Comparison of ENCODE assay signal across 1 cellular context in the genomic region with DNA sequence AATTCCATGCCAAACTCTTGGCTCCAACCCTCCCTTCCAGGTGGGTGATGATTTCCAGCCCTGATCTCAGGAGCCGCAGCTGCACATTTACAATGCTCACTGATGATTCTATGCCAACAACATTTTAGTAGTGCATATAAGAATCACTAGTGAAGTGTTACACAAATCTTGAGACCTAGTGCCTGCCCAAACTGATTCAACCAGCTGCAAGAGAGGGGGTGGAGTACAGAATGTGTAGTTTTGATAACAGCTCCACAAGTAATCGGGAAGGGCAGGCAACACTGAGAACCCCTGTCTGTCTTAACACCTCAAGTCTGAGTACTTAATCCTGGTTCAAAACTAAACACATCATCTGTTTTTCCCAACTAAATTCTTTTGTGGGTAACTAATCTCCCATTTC.
A peak's percentile ranks its signal among the peaks of the same experiment; 100 is the strongest.
TF ChIP-seq lines count a peak whose summit lies in the region.

No MANE protein-coding gene starts in this region.

TF ChIP-seq in K562, 482 proteins besides CTCF, POLR2A, EP300 and RAD21 (continued from another document and continues in another):
- TF ChIP-seq, protein P1, sequence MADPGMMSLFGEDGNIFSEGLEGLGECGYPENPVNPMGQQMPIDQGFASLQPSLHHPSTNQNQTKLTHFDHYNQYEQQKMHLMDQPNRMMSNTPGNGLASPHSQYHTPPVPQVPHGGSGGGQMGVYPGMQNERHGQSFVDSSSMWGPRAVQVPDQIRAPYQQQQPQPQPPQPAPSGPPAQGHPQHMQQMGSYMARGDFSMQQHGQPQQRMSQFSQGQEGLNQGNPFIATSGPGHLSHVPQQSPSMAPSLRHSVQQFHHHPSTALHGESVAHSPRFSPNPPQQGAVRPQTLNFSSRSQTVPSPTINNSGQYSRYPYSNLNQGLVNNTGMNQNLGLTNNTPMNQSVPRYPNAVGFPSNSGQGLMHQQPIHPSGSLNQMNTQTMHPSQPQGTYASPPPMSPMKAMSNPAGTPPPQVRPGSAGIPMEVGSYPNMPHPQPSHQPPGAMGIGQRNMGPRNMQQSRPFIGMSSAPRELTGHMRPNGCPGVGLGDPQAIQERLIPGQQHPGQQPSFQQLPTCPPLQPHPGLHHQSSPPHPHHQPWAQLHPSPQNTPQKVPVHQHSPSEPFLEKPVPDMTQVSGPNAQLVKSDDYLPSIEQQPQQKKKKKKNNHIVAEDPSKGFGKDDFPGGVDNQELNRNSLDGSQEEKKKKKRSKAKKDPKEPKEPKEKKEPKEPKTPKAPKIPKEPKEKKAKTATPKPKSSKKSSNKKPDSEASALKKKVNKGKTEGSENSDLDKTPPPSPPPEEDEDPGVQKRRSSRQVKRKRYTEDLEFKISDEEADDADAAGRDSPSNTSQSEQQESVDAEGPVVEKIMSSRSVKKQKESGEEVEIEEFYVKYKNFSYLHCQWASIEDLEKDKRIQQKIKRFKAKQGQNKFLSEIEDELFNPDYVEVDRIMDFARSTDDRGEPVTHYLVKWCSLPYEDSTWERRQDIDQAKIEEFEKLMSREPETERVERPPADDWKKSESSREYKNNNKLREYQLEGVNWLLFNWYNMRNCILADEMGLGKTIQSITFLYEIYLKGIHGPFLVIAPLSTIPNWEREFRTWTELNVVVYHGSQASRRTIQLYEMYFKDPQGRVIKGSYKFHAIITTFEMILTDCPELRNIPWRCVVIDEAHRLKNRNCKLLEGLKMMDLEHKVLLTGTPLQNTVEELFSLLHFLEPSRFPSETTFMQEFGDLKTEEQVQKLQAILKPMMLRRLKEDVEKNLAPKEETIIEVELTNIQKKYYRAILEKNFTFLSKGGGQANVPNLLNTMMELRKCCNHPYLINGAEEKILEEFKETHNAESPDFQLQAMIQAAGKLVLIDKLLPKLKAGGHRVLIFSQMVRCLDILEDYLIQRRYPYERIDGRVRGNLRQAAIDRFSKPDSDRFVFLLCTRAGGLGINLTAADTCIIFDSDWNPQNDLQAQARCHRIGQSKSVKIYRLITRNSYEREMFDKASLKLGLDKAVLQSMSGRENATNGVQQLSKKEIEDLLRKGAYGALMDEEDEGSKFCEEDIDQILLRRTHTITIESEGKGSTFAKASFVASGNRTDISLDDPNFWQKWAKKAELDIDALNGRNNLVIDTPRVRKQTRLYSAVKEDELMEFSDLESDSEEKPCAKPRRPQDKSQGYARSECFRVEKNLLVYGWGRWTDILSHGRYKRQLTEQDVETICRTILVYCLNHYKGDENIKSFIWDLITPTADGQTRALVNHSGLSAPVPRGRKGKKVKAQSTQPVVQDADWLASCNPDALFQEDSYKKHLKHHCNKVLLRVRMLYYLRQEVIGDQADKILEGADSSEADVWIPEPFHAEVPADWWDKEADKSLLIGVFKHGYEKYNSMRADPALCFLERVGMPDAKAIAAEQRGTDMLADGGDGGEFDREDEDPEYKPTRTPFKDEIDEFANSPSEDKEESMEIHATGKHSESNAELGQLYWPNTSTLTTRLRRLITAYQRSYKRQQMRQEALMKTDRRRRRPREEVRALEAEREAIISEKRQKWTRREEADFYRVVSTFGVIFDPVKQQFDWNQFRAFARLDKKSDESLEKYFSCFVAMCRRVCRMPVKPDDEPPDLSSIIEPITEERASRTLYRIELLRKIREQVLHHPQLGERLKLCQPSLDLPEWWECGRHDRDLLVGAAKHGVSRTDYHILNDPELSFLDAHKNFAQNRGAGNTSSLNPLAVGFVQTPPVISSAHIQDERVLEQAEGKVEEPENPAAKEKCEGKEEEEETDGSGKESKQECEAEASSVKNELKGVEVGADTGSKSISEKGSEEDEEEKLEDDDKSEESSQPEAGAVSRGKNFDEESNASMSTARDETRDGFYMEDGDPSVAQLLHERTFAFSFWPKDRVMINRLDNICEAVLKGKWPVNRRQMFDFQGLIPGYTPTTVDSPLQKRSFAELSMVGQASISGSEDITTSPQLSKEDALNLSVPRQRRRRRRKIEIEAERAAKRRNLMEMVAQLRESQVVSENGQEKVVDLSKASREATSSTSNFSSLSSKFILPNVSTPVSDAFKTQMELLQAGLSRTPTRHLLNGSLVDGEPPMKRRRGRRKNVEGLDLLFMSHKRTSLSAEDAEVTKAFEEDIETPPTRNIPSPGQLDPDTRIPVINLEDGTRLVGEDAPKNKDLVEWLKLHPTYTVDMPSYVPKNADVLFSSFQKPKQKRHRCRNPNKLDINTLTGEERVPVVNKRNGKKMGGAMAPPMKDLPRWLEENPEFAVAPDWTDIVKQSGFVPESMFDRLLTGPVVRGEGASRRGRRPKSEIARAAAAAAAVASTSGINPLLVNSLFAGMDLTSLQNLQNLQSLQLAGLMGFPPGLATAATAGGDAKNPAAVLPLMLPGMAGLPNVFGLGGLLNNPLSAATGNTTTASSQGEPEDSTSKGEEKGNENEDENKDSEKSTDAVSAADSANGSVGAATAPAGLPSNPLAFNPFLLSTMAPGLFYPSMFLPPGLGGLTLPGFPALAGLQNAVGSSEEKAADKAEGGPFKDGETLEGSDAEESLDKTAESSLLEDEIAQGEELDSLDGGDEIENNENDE (IDR thresholded peaks at IDR 0.05; ENCODE audit: low read depth, low read length) = no peak
- TF ChIP-seq KDM1A (IDR thresholded peaks at IDR 0.05) (peak in 1 of 2 experiments; percentile 41; a peak in 1 of 4 replicates), NRF1 (conservative IDR thresholded peaks at IDR 0.05 in 1 of 2, IDR thresholded peaks at IDR 0.05 in 1 of 2) (no peak), ZNF77 (CRISPR knock-in tag; IDR thresholded peaks at IDR 0.05) (no peak), NELFE (IDR thresholded peaks at IDR 0.05; ENCODE audit: insufficient read depth, insufficient read length) (no peak), MCM5 (IDR thresholded peaks at IDR 0.05; ENCODE audit: low read depth) (no peak), CXXC5 (CRISPR knock-in tag; IDR thresholded peaks at IDR 0.05) (no peak), FOXM1 (IDR thresholded peaks at IDR 0.05; ENCODE audit: low read depth) (peak; percentile 49), FOXM1 (CRISPR knock-in tag; IDR thresholded peaks at IDR 0.05; ENCODE audit: low read depth) (no peak), TRIM24 (IDR thresholded peaks at IDR 0.05) (peak; percentile 65 to 87; a peak in 2 of 4 replicates), ARID1B (IDR thresholded peaks at IDR 0.05) (peak; percentile 86), HDAC3 (IDR thresholded peaks at IDR 0.05; ENCODE audit: borderline replicate concordance, partially characterized antibody) (no peak), CC2D1A (IDR thresholded peaks at IDR 0.05) (no peak), ZNF778 (CRISPR knock-in tag; IDR thresholded peaks at IDR 0.05) (no peak), MAX (CRISPR knock-in tag; IDR thresholded peaks at IDR 0.05) (no peak), PBX2 (CRISPR knock-in tag; IDR thresholded peaks at IDR 0.05; ENCODE audit: low read depth) (no peak), PBX2 (tag; conservative IDR thresholded peaks at IDR 0.05; ENCODE audit: low read depth) (0 out of 2 replicates have a peak, but pooled peaks have one; percentile 10), USF2 (CRISPR knock-in tag; IDR thresholded peaks at IDR 0.05) (no peak), NCOA4 (IDR thresholded peaks at IDR 0.05; ENCODE audit: partially characterized antibody) (no peak), ZC3H11A (IDR thresholded peaks at IDR 0.05; ENCODE audit: low read depth, low read length) (no peak), ZNF57 (CRISPR knock-in tag; IDR thresholded peaks at IDR 0.05) (no peak), STAT5A (IDR thresholded peaks at IDR 0.05; ENCODE audit: borderline replicate concordance, low read length) (0 out of 2 replicates have a peak, but pooled peaks have one; percentile 54), PHF21A (IDR thresholded peaks at IDR 0.05; ENCODE audit: borderline replicate concordance, low read depth) (no peak), ZNF584 (CRISPR knock-in tag; IDR thresholded peaks at IDR 0.05; ENCODE audit: low read depth) (0 out of 2 replicates have a peak, but pooled peaks have one; percentile 49), PRMT5 (CRISPR knock-in tag; IDR thresholded peaks at IDR 0.05) (no peak), GABPA (tag; conservative IDR thresholded peaks at IDR 0.05; ENCODE audit: low read depth) (no peak), ZBTB7A (IDR thresholded peaks at IDR 0.05; ENCODE audit: borderline replicate concordance, control insufficient read depth, low read depth, low read length) (no peak), KLF10 (CRISPR knock-in tag; IDR thresholded peaks at IDR 0.05) (no peak), ZEB2 (IDR thresholded peaks at IDR 0.05) (no peak), TAL1 (IDR thresholded peaks at IDR 0.05) (peak; percentile 88), SNAPC5 (CRISPR knock-in tag; IDR thresholded peaks at IDR 0.05) (no peak), RB1 (IDR thresholded peaks at IDR 0.05; ENCODE audit: low read depth) (no peak), FUS (optimal IDR thresholded peaks at IDR 0.05; ENCODE audit: low read depth, low read length) (no peak), IRF2 (CRISPR knock-in tag; IDR thresholded peaks at IDR 0.05) (no peak)
- TF ChIP-seq, protein P2, sequence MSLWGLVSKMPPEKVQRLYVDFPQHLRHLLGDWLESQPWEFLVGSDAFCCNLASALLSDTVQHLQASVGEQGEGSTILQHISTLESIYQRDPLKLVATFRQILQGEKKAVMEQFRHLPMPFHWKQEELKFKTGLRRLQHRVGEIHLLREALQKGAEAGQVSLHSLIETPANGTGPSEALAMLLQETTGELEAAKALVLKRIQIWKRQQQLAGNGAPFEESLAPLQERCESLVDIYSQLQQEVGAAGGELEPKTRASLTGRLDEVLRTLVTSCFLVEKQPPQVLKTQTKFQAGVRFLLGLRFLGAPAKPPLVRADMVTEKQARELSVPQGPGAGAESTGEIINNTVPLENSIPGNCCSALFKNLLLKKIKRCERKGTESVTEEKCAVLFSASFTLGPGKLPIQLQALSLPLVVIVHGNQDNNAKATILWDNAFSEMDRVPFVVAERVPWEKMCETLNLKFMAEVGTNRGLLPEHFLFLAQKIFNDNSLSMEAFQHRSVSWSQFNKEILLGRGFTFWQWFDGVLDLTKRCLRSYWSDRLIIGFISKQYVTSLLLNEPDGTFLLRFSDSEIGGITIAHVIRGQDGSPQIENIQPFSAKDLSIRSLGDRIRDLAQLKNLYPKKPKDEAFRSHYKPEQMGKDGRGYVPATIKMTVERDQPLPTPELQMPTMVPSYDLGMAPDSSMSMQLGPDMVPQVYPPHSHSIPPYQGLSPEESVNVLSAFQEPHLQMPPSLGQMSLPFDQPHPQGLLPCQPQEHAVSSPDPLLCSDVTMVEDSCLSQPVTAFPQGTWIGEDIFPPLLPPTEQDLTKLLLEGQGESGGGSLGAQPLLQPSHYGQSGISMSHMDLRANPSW (CRISPR knock-in tag; IDR thresholded peaks at IDR 0.05) = no peak
- TF ChIP-seq, protein P3, sequence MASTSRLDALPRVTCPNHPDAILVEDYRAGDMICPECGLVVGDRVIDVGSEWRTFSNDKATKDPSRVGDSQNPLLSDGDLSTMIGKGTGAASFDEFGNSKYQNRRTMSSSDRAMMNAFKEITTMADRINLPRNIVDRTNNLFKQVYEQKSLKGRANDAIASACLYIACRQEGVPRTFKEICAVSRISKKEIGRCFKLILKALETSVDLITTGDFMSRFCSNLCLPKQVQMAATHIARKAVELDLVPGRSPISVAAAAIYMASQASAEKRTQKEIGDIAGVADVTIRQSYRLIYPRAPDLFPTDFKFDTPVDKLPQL (IDR thresholded peaks at IDR 0.05; ENCODE audit: extremely low read depth, insufficient read length) = no peak
- TF ChIP-seq, protein P4, sequence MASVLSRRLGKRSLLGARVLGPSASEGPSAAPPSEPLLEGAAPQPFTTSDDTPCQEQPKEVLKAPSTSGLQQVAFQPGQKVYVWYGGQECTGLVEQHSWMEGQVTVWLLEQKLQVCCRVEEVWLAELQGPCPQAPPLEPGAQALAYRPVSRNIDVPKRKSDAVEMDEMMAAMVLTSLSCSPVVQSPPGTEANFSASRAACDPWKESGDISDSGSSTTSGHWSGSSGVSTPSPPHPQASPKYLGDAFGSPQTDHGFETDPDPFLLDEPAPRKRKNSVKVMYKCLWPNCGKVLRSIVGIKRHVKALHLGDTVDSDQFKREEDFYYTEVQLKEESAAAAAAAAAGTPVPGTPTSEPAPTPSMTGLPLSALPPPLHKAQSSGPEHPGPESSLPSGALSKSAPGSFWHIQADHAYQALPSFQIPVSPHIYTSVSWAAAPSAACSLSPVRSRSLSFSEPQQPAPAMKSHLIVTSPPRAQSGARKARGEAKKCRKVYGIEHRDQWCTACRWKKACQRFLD (CRISPR knock-in tag; IDR thresholded peaks at IDR 0.05) = no peak
- TF ChIP-seq, protein P5, sequence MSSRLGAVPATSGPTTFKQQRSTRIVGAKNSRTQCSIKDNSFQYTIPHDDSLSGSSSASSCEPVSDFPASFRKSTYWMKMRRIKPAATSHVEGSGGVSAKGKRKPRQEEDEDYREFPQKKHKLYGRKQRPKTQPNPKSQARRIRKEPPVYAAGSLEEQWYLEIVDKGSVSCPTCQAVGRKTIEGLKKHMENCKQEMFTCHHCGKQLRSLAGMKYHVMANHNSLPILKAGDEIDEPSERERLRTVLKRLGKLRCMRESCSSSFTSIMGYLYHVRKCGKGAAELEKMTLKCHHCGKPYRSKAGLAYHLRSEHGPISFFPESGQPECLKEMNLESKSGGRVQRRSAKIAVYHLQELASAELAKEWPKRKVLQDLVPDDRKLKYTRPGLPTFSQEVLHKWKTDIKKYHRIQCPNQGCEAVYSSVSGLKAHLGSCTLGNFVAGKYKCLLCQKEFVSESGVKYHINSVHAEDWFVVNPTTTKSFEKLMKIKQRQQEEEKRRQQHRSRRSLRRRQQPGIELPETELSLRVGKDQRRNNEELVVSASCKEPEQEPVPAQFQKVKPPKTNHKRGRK (tag; IDR thresholded peaks at IDR 0.05) = no peak
